In the genomic region with DNA sequence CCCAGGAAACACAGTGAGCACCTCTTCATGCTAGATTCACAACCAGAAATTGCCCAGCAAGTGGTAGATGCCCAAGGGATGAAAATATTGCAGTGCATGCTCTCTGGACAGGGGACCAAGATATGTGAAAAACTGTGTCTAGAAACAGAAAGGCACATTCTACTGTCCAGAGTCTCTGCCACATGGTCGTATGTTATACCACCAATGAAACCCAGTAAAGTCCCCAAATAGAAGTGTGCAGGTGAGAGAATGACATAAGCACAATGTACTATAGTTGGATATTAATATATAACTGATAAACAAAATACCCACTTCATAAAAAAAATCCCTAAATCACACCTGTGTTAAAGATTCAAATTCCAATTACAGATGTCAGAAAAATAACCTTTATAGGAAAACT, we compare ENCODE assay signal across 18 cellular contexts. TPM values are rescaled to one million over a fixed set of nuclear protein-coding genes. Genes with fewer than 3 reads are reported as not detected.
DNase-seq lines count a peak whose midpoint lies in the region; ATAC-seq lines count a peak whose summit lies in the region.
"Had no signal": no experiment of that assay in that cellular context is flagged by ENCODE, and none has a peak within 500 bp of the region (broad histone marks: within the 10 kb centered on the region; RNA-seq: fewer than 3 reads in every experiment).

No MANE protein-coding gene starts in this region.

- peak; percentile 33 for ATAC-seq in GM18511 (IDR thresholded peaks at IDR 0.05; ENCODE audit: unreplicated experiment)
- peak; percentile 40 for ATAC-seq in GM19025 (IDR thresholded peaks at IDR 0.05; ENCODE audit: low read depth, unreplicated experiment)
- ATAC-seq in HG03175 (IDR thresholded peaks at IDR 0.05; ENCODE audit: unreplicated experiment) = peak; percentile 31
- ATAC-seq in left lobe of liver = no peak
- no peak for ATAC-seq in activated CD4-positive, CD25-positive, alpha-beta regulatory T cell treated with anti-CD3 and anti-CD28 coated beads, Interleukin-2, amount 50 U/mL, for 24 hours
- no peak for ATAC-seq in HG02884 (IDR thresholded peaks at IDR 0.05; ENCODE audit: unreplicated experiment)

- DNase-seq in left lobe of liver (ENCODE audit: low spot score) (peak; percentile 3), AG08395 (ENCODE audit: low spot score) (no peak)
- DNase-seq: AML-193; Caco-2; DMS53; NCI-H1417 treated with DMSO at 0.1 percent for 48 hours; NCI-H1930; NCI-H2171; NCI-H446; NK-92 treated with Interleukin-12 subunit alpha and Interleukin-12 subunit beta, amount 100 ng/mL, for 24 hours; RPMI8226; SJCRH30 had no signal

RNA-seq across cellular contexts. Expression of a gene that starts 43.8 kb away (rescaled TPM):
- total RNA-seq in left lobe of liver = 0.13 TPM
- total RNA-seq: A673, SJCRH30 had no signal

Comparison
In these comparisons a context has a peak if more than half of its experiments do, and no peak if none do; other contexts are left out.
1. ATAC-seq: peak in GM18511 (single experiment), GM19025 (single experiment) and HG03175 (single experiment); none in left lobe of liver (single experiment), activated CD4-positive, CD25-positive, alpha-beta regulatory T cell treated with anti-CD3 and anti-CD28 coated beads, Interleukin-2, amount 50 U/mL, for 24 hours (0 of 2) and HG02884 (single experiment).